ENCODE assay signal across 18 cellular contexts in genomic region chr1:10901894-10902805, GRCh38.
DNase-seq lines count a peak whose midpoint lies in the region; ATAC-seq and TF ChIP-seq lines count a peak whose summit lies in the region.
"Had no signal": no experiment of that assay in that cellular context is flagged by ENCODE, and none has a peak within 500 bp of the region (broad histone marks: within the 10 kb centered on the region; RNA-seq: fewer than 3 reads in every experiment).

No MANE protein-coding gene starts in this region.

- H3K9me3 Mint-ChIP-seq in WTC11: no peaks in the 10 kb centered on the region
- no peaks in the 10 kb centered on the region for H3K9me3 Mint-ChIP-seq in activated CD8-positive, alpha-beta T cell treated with anti-CD3 and anti-CD28 coated beads for 36 hours
- H3K9me3 Mint-ChIP-seq: CD8-positive, alpha-beta memory T cell; nephron progenitor cell; stimulated activated memory B cell treated with anti-CD40 and anti-IgM and Interleukin-4, amounts not matched to agents 10 μg/mL and 1 μg/mL and 100 μg/mL, for 72 hours had no signal

- H3K36me3 ChIP-seq in left lung (no peaks in the 10 kb centered on the region), vagina (no peaks in the 10 kb centered on the region)
- H3K36me3 ChIP-seq: right lobe of liver, SJSA1 had no signal

- H3K27ac Mint-ChIP-seq in WTC11: no peak overlapping the region
- H3K27ac Mint-ChIP-seq in activated CD8-positive, alpha-beta T cell treated with anti-CD3 and anti-CD28 coated beads for 36 hours: no peak overlapping the region
- H3K27ac Mint-ChIP-seq: activated naive CD8-positive, alpha-beta T cell; nephron progenitor cell; stimulated activated memory B cell treated with anti-CD40 and anti-IgM and Interleukin-4, amounts not matched to agents 10 μg/mL and 1 μg/mL and 100 μg/mL, for 72 hours had no signal

- H3K4me1 ChIP-seq in left lung: peaks cover 6 to 18% of the 10 kb centered on the region in 2 donors
- H3K4me1 ChIP-seq in vagina: peaks cover 13% of the 10 kb centered on the region
- H3K4me1 ChIP-seq: right lobe of liver, SJSA1 had no signal

- ATAC-seq in WTC11 (no peak; the same call in 1 of the 2 replicates), left lung (no peak), GM21515 (IDR thresholded peaks at IDR 0.05; ENCODE audit: unreplicated experiment) (no peak), HG03469 (IDR thresholded peaks at IDR 0.05; ENCODE audit: unreplicated experiment) (no peak)
- ATAC-seq in activated CD8-positive, alpha-beta T cell treated with anti-CD3 and anti-CD28 coated beads for 36 hours: no peak
- ATAC-seq: right lobe of liver; stimulated activated memory B cell treated with anti-CD40 and anti-IgM and Interleukin-4, amounts not matched to agents 10 μg/mL and 1 μg/mL and 100 μg/mL, for 72 hours had no signal

- TF ChIP-seq CTCF in WTC11 (IDR thresholded peaks at IDR 0.05) (no peak), left lung (IDR thresholded peaks at IDR 0.05) (no peak), vagina (IDR thresholded peaks at IDR 0.05) (no peak)
- no peak for TF ChIP-seq CTCF in activated CD8-positive, alpha-beta T cell treated with anti-CD3 and anti-CD28 coated beads for 36 hours (IDR thresholded peaks at IDR 0.05)

- no peak for TF ChIP-seq POLR2A in vagina (IDR thresholded peaks at IDR 0.05)

- H3K36me3 Mint-ChIP-seq in WTC11: no peaks in the 10 kb centered on the region
- H3K36me3 Mint-ChIP-seq in activated CD8-positive, alpha-beta T cell treated with anti-CD3 and anti-CD28 coated beads for 36 hours (ENCODE audit: low read depth): no peaks in the 10 kb centered on the region
- H3K36me3 Mint-ChIP-seq: activated naive CD8-positive, alpha-beta T cell; CD8-positive, alpha-beta memory T cell; stimulated activated memory B cell treated with anti-CD40 and anti-IgM and Interleukin-4, amounts not matched to agents 10 μg/mL and 1 μg/mL and 100 μg/mL, for 72 hours had no signal

- H3K4me1 Mint-ChIP-seq in WTC11: peaks cover 44% of the 10 kb centered on the region
- H3K4me1 Mint-ChIP-seq in activated CD8-positive, alpha-beta T cell treated with anti-CD3 and anti-CD28 coated beads for 36 hours (ENCODE audit: low read depth): peaks cover 33% of the 10 kb centered on the region

- peak; percentile 50 for DNase-seq in activated effector memory CD4-positive, alpha-beta T cell treated with anti-CD3 and anti-CD28 coated beads, Interleukin-2, amount 50 U/mL, for 16 hours
- no peak for DNase-seq in activated effector memory CD4-positive, alpha-beta T cell treated with Interleukin-2 at 50 U/mL for 16 hours
- DNase-seq in WTC11 (ENCODE audit: low spot score): peak; percentile 14
- no peak for DNase-seq in left lung
- DNase-seq in vagina (ENCODE audit: extremely low spot score in 2 of 2): no peak
- no peak for DNase-seq in activated CD8-positive, alpha-beta T cell treated with anti-CD3 and anti-CD28 coated beads for 36 hours
- DNase-seq: activated CD4-positive, CD25-positive, alpha-beta regulatory T cell; CD8-positive, alpha-beta memory T cell; cerebellar nuclear complex; NCI-H82; nephron progenitor cell had no signal

- no peak overlapping the region for H3K4me3 Mint-ChIP-seq in WTC11
- no peak overlapping the region for H3K4me3 Mint-ChIP-seq in activated CD8-positive, alpha-beta T cell treated with anti-CD3 and anti-CD28 coated beads for 36 hours
- H3K4me3 Mint-ChIP-seq: activated naive CD8-positive, alpha-beta T cell; CD8-positive, alpha-beta memory T cell; nephron progenitor cell; stimulated activated memory B cell treated with anti-CD40 and anti-IgM and Interleukin-4, amounts not matched to agents 10 μg/mL and 1 μg/mL and 100 μg/mL, for 72 hours had no signal

- peaks cover 0 to 29% of the 10 kb centered on the region in 2 donors for H3K27me3 ChIP-seq in left lung
- H3K27me3 ChIP-seq in vagina: no peaks in the 10 kb centered on the region
- H3K27me3 ChIP-seq: right lobe of liver had no signal

- H3K27me3 Mint-ChIP-seq in WTC11 (ENCODE audit: low read depth): no peaks in the 10 kb centered on the region; the same call in 1 of the 2 replicates
- no peaks in the 10 kb centered on the region for H3K27me3 Mint-ChIP-seq in activated CD8-positive, alpha-beta T cell treated with anti-CD3 and anti-CD28 coated beads for 36 hours
- H3K27me3 Mint-ChIP-seq: activated naive CD8-positive, alpha-beta T cell had no signal

- peak overlapping the region; percentile 65 to 80 for H3K27ac ChIP-seq in left lung
- H3K27ac ChIP-seq in vagina: peak overlapping the region; percentile 66
- H3K27ac ChIP-seq: HL-60, right lobe of liver, SJSA1 had no signal

- intact Hi-C loops in left lung (cut with DNase I) (no loop called here), vagina (cut with DNase I) (no loop called here)
- intact Hi-C loops in activated CD8-positive, alpha-beta T cell treated with anti-CD3 and anti-CD28 coated beads for 36 hours (cut with micrococcal nuclease): no loop called here

- H3K4me3 ChIP-seq in left lung (no peak overlapping the region), vagina (no peak overlapping the region)
- H3K4me3 ChIP-seq: right lobe of liver, SJSA1 had no signal

- CTCF ChIA-PET in WTC11 (lab: Charles Lee): interaction anchor here (1.1 to 4.1 kb wide), 3 partner anchors 8 to 40 kb away, joined by 3 to 33 read pairs (median 5); no protein-coding TSS in a partner anchor
- CTCF ChIA-PET in activated CD8-positive, alpha-beta T cell treated with anti-CD3 and anti-CD28 coated beads for 36 hours (lab: Charles Lee): interaction anchor here (1.0 kb wide), 1 partner anchor 209 kb away, joined by 4 read pairs; no protein-coding TSS in a partner anchor

- no peaks in the 10 kb centered on the region for H3K9me3 ChIP-seq in left lung
- H3K9me3 ChIP-seq in vagina: no peaks in the 10 kb centered on the region
- H3K9me3 ChIP-seq: right lobe of liver, SJSA1 had no signal

- POLR2A ChIA-PET in WTC11 (lab: Charles Lee): no interaction called here
- POLR2A ChIA-PET in activated CD8-positive, alpha-beta T cell treated with anti-CD3 and anti-CD28 coated beads for 36 hours (lab: Charles Lee): no interaction called here

TF ChIP-seq in WTC11, 78 proteins besides CTCF, POLR2A, EP300 and RAD21:
- TF ChIP-seq CBFB (CRISPR knock-in tag; IDR thresholded peaks at IDR 0.05; ENCODE audit: low read depth) (no peak), IRF2 (CRISPR knock-in tag; IDR thresholded peaks at IDR 0.05; ENCODE audit: borderline replicate concordance, low read depth) (no peak)
- TF ChIP-seq, protein P1, sequence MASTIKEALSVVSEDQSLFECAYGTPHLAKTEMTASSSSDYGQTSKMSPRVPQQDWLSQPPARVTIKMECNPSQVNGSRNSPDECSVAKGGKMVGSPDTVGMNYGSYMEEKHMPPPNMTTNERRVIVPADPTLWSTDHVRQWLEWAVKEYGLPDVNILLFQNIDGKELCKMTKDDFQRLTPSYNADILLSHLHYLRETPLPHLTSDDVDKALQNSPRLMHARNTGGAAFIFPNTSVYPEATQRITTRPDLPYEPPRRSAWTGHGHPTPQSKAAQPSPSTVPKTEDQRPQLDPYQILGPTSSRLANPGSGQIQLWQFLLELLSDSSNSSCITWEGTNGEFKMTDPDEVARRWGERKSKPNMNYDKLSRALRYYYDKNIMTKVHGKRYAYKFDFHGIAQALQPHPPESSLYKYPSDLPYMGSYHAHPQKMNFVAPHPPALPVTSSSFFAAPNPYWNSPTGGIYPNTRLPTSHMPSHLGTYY (CRISPR knock-in tag; IDR thresholded peaks at IDR 0.05): no peak
TF ChIP-seq in WTC11: peak in this region for 0.

Comparison
In these comparisons a context has a peak if more than half of its experiments do, and no peak if none do; other contexts are left out.
1. DNase-seq: peak in activated effector memory CD4-positive, alpha-beta T cell treated with anti-CD3 and anti-CD28 coated beads, Interleukin-2, amount 50 U/mL, for 16 hours (single experiment) and WTC11 (single experiment); none in activated effector memory CD4-positive, alpha-beta T cell treated with Interleukin-2 at 50 U/mL for 16 hours (single experiment), left lung (0 of 2), vagina (0 of 2) and activated CD8-positive, alpha-beta T cell treated with anti-CD3 and anti-CD28 coated beads for 36 hours (single experiment).